Comparison of ENCODE assay signal across 8 cellular contexts in genomic region chr11:65113361-65113756, GRCh38. TPM values are rescaled to one million over a fixed set of nuclear protein-coding genes. Genes with fewer than 3 reads are reported as not detected.
A peak's percentile ranks its signal among the peaks of the same experiment; 100 is the strongest.
DNase-seq lines count a peak whose midpoint lies in the region; ATAC-seq and TF ChIP-seq lines count a peak whose summit lies in the region.

No MANE protein-coding gene starts in this region.

- peaks cover 4% of the 10 kb centered on the region for H3K36me3 Mint-ChIP-seq in progenitor cell of endocrine pancreas (ENCODE audit: insufficient read depth)

- TF ChIP-seq CTCF in epithelial cell of esophagus (IDR thresholded peaks at IDR 0.05; ENCODE audit: insufficient read depth, low read depth, low read length, missing control alignments) (no peak), progenitor cell of endocrine pancreas (IDR thresholded peaks at IDR 0.05; ENCODE audit: unreplicated experiment) (no peak), GM10248 (IDR thresholded peaks at IDR 0.05; ENCODE audit: control extremely low read depth, extremely low read depth, low read depth, missing control alignments) (no peak)

- H3K36me3 ChIP-seq in ES-I3 (ENCODE audit: insufficient read depth, low read length) = no peaks in the 10 kb centered on the region

- H3K4me1 Mint-ChIP-seq in progenitor cell of endocrine pancreas (ENCODE audit: low read depth) = peaks cover 11% of the 10 kb centered on the region

- H3K9ac ChIP-seq in ES-I3 (ENCODE audit: low read depth, low read length) = peak overlapping the region; percentile 56

- peak overlapping the region; percentile 87 for H3K27ac Mint-ChIP-seq in progenitor cell of endocrine pancreas

- DNase-seq in NCI-H69 (lab: John Stamatoyannopoulos, UW) (peak; percentile 63), epithelial cell of esophagus (ENCODE audit: low read depth) (no peak), progenitor cell of endocrine pancreas (ENCODE audit: low spot score, unreplicated experiment) (no peak), GM10248 (ENCODE audit: extremely low spot score) (no peak), SIG-M5 treated with dmso at 0.1 percent for 504 hours (lab: John Stamatoyannopoulos, UW; ENCODE audit: unreplicated experiment) (no peak)

- POLR2A ChIA-PET in GM10248 (lab: Yijun Ruan, JAX) = interaction anchor here (1.6 to 4.0 kb wide), 2 partner anchors 9 to 14 kb away, joined by 10 to 14 read pairs; partner anchors contain the start of genes FAU and MRPL49

- no peaks in the 10 kb centered on the region for H3K27me3 Mint-ChIP-seq in progenitor cell of endocrine pancreas

- peaks cover 5% of the 10 kb centered on the region for H3K4me1 ChIP-seq in ES-I3 (ENCODE audit: insufficient read depth, low read length)

- peak overlapping the region; percentile 74 for H3K4me3 ChIP-seq in epithelial cell of esophagus (ENCODE audit: low read length)

- H3K9me3 ChIP-seq in ES-I3 (ENCODE audit: control insufficient read depth, insufficient read depth, low read length) = no peaks in the 10 kb centered on the region

- ATAC-seq in HG03565 (IDR thresholded peaks at IDR 0.05; ENCODE audit: unreplicated experiment) (no peak), GM18861 (IDR thresholded peaks at IDR 0.05; ENCODE audit: unreplicated experiment) (no peak)

- peak overlapping the region; percentile 95 for H3K4me3 Mint-ChIP-seq in progenitor cell of endocrine pancreas (ENCODE audit: low read depth)

- no peaks in the 10 kb centered on the region for H3K9me3 Mint-ChIP-seq in progenitor cell of endocrine pancreas (ENCODE audit: low read depth)

- CTCF ChIA-PET in GM10248 (lab: Yijun Ruan, JAX) = interaction anchor here (0.6 to 7.5 kb wide), 21 partner anchors 8 to 265 kb away, joined by 3 to 165 read pairs (median 4); partner anchors contain the start of genes ARL2, CAPN1, CDC42EP2 and FAU

RNA-seq across cellular contexts. Expression of gene TM7SF2, which starts 1.7 kb away (rescaled TPM):
- 123 and 124 TPM in 2 replicates for total RNA-seq in progenitor cell of endocrine pancreas

RNA-seq across cellular contexts. Expression of gene ZNHIT2, which starts 4.1 kb away (rescaled TPM):
- 10.5 and 11.8 TPM in 2 replicates for total RNA-seq in progenitor cell of endocrine pancreas

RNA-seq across cellular contexts. Expression of gene FAU, which starts 8.6 kb away (rescaled TPM):
- 607 and 611 TPM in 2 replicates for total RNA-seq in progenitor cell of endocrine pancreas

RNA-seq across cellular contexts. Expression of gene MRPL49, which starts 8.8 kb away (rescaled TPM):
- 38.8 and 39.6 TPM in 2 replicates for total RNA-seq in progenitor cell of endocrine pancreas

RNA-seq across cellular contexts. Expression of gene VPS51, which starts 17.3 kb away (rescaled TPM):
- 112 and 123 TPM in 2 replicates for total RNA-seq in progenitor cell of endocrine pancreas
